Comparison of ENCODE assay signal across 2 cellular contexts in genomic region chr17:44982113-44982702, GRCh38.
TF ChIP-seq lines count a peak whose summit lies in the region.

No MANE protein-coding gene starts in this region.

TF ChIP-seq in IMR-90, 13 proteins besides CTCF, POLR2A, EP300 and RAD21:
- TF ChIP-seq NFE2L2 (IDR thresholded peaks at IDR 0.05; ENCODE audit: low read depth, low read length) (no peak), ELK1 (IDR thresholded peaks at IDR 0.05; ENCODE audit: borderline replicate concordance, low read depth, low read length) (no peak), FOS (IDR thresholded peaks at IDR 0.05; ENCODE audit: low read depth, low read length) (no peak), BHLHE40 (IDR thresholded peaks at IDR 0.05; ENCODE audit: low read depth, low read length) (no peak), MAZ (IDR thresholded peaks at IDR 0.05; ENCODE audit: borderline replicate concordance, low read depth, low read length) (no peak), MAFK (IDR thresholded peaks at IDR 0.05; ENCODE audit: low read depth, low read length) (no peak), MXI1 (IDR thresholded peaks at IDR 0.05; ENCODE audit: borderline replicate concordance, low read depth, low read length) (no peak)

TF ChIP-seq in H1, 55 proteins besides CTCF, POLR2A, EP300 and RAD21:
- no peak for TF ChIP-seq SRF (IDR thresholded peaks at IDR 0.05; ENCODE audit: low read depth, low read length)
- TF ChIP-seq MAFK (IDR thresholded peaks at IDR 0.05; ENCODE audit: low read depth, low read length), result no peak
- no peak for TF ChIP-seq SP1 (IDR thresholded peaks at IDR 0.05; ENCODE audit: low read depth, low read length)
- TF ChIP-seq ZNF274 (IDR thresholded peaks at IDR 0.05; ENCODE audit: borderline replicate concordance, extremely low read depth, low read length), result no peak
- TF ChIP-seq CHD2 (IDR thresholded peaks at IDR 0.05; ENCODE audit: low read length), result no peak
- TF ChIP-seq CTBP2 (IDR thresholded peaks at IDR 0.05; ENCODE audit: borderline replicate concordance, insufficient read depth, insufficient read length, low read length), result no peak
- no peak for TF ChIP-seq CBX8 (IDR thresholded peaks at IDR 0.05; ENCODE audit: borderline replicate concordance, low read depth, low read length)
- no peak for TF ChIP-seq GTF2F1 (IDR thresholded peaks at IDR 0.05; ENCODE audit: borderline replicate concordance, low read depth, low read length)
